Comparison of ENCODE assay signal across 24 cellular contexts in genomic region chr2:64205415-64205814, GRCh38.
A peak's percentile ranks its signal among the peaks of the same experiment; 100 is the strongest.
DNase-seq lines count a peak whose midpoint lies in the region; ATAC-seq, FAIRE-seq and TF ChIP-seq lines count a peak whose summit lies in the region.
"Had no signal": no experiment of that assay in that cellular context is flagged by ENCODE, and none has a peak within 500 bp of the region (broad histone marks: within the 10 kb centered on the region; RNA-seq: fewer than 3 reads in every experiment).

No MANE protein-coding gene starts in this region.

- no peaks in the 10 kb centered on the region for H3K36me3 ChIP-seq in PC-9 (ENCODE audit: low read depth)
- H3K36me3 ChIP-seq: upper lobe of left lung had no signal

- no peaks in the 10 kb centered on the region for H3K9me2 ChIP-seq in PC-9 (ENCODE audit: insufficient read depth)
- H3K9me2 ChIP-seq: SK-N-SH had no signal

- intact Hi-C loops in activated CD8-positive, alpha-beta T cell treated with anti-CD3 and anti-CD28 coated beads for 36 hours (cut with micrococcal nuclease): no loop called here
- intact Hi-C loops in PC-9 (cut with micrococcal nuclease; ENCODE audit: unreplicated experiment): no loop called here

- H3K36me3 Mint-ChIP-seq in activated CD8-positive, alpha-beta T cell treated with anti-CD3 and anti-CD28 coated beads for 36 hours (ENCODE audit: low read depth): peaks cover 5% of the 10 kb centered on the region
- no peaks in the 10 kb centered on the region for H3K36me3 Mint-ChIP-seq in activated CD8-positive, alpha-beta T cell treated with anti-CD3 and anti-CD28 coated beads, Interleukin-2, amount 10 ng/mL, durations not matched to agents 7 days and 5 days (ENCODE audit: low read depth)
- peaks cover 2% of the 10 kb centered on the region for H3K36me3 Mint-ChIP-seq in memory B cell
- peaks cover 4% of the 10 kb centered on the region for H3K36me3 Mint-ChIP-seq in type B pancreatic cell

- H3K4me3 ChIP-seq in PC-9: no peak overlapping the region
- H3K4me3 ChIP-seq: upper lobe of left lung had no signal

- POLR2A ChIA-PET in activated CD8-positive, alpha-beta T cell treated with anti-CD3 and anti-CD28 coated beads for 36 hours (lab: Charles Lee): interaction anchor here (0.8 to 3.8 kb wide), 4 partner anchors 9 to 156 kb away, joined by 3 to 16 read pairs (median 9); no protein-coding TSS in a partner anchor
- POLR2A ChIA-PET in activated CD8-positive, alpha-beta T cell treated with anti-CD3 and anti-CD28 coated beads, Interleukin-2, amount 10 ng/mL, durations not matched to agents 7 days and 5 days (lab: Charles Lee): interaction anchor here (1.2 kb wide), 1 partner anchor 26 kb away, joined by 4 read pairs; no protein-coding TSS in a partner anchor
- POLR2A ChIA-PET in PC-9 (lab: Charles Lee; ENCODE audit: unreplicated experiment): no interaction called here

- no TSS peak for BruUV-seq in PC-9 (replicated peaks; lab: Mats Ljungman, UMichigan)

- no peak for FAIRE-seq in frontal cortex (lab: Jason Lieb, UNC)
- FAIRE-seq: G401.6 had no signal

- no peaks in the 10 kb centered on the region for H3K9me3 ChIP-seq in PC-9 (ENCODE audit: insufficient read depth, low read depth)
- H3K9me3 ChIP-seq: SK-N-SH, upper lobe of left lung had no signal

- DNase-seq in activated CD8-positive, alpha-beta T cell treated with anti-CD3 and anti-CD28 coated beads for 36 hours: no peak
- no peak for DNase-seq in activated CD8-positive, alpha-beta T cell treated with anti-CD3 and anti-CD28 coated beads, Interleukin-2, amount 10 ng/mL, durations not matched to agents 7 days and 5 days
- DNase-seq in PC-9 (no peak), memory B cell (ENCODE audit: low spot score in 2 of 2) (no peak), type B pancreatic cell (ENCODE audit: extremely low spot score, unreplicated experiment) (no peak), putamen (ENCODE audit: low spot score) (no peak), GM03348 (ENCODE audit: low spot score) (no peak), frontal cortex (ENCODE audit: low spot score in 2 of 2) (no peak)
- DNase-seq: activated naive CD4-positive, alpha-beta T cell treated with anti-CD3 and anti-CD28 coated beads, Interleukin-2, amount 10 ng/mL, durations not matched to agents 7 days and 5 days; effector CD4-positive, alpha-beta T cell; HFFc6; Karpas-422; left cardiac atrium; NCI-H1048; NCI-H1930; NCI-H345; nucleus accumbens; right cardiac atrium; SK-N-SH; stimulated activated naive CD4-positive, alpha-beta T cell; upper lobe of left lung had no signal

- no peaks in the 10 kb centered on the region for H3K27me3 Mint-ChIP-seq in activated CD8-positive, alpha-beta T cell treated with anti-CD3 and anti-CD28 coated beads for 36 hours
- no peaks in the 10 kb centered on the region for H3K27me3 Mint-ChIP-seq in activated CD8-positive, alpha-beta T cell treated with anti-CD3 and anti-CD28 coated beads, Interleukin-2, amount 10 ng/mL, durations not matched to agents 7 days and 5 days (ENCODE audit: low read depth)
- H3K27me3 Mint-ChIP-seq in memory B cell (no peaks in the 10 kb centered on the region), type B pancreatic cell (no peaks in the 10 kb centered on the region)

- ATAC-seq in activated CD8-positive, alpha-beta T cell treated with anti-CD3 and anti-CD28 coated beads for 36 hours: no peak
- ATAC-seq in activated CD8-positive, alpha-beta T cell treated with anti-CD3 and anti-CD28 coated beads, Interleukin-2, amount 10 ng/mL, durations not matched to agents 7 days and 5 days: no peak
- no peak for ATAC-seq in memory B cell (ENCODE audit: low read depth)
- ATAC-seq: esophagus mucosa, left cardiac atrium, right cardiac atrium had no signal

- no peaks in the 10 kb centered on the region for H3K79me2 ChIP-seq in PC-9 (ENCODE audit: low read depth)

- no peaks in the 10 kb centered on the region for H4K20me1 ChIP-seq in PC-9 (ENCODE audit: insufficient read depth)

- H3K4me3 Mint-ChIP-seq in activated CD8-positive, alpha-beta T cell treated with anti-CD3 and anti-CD28 coated beads for 36 hours: no peak overlapping the region
- H3K4me3 Mint-ChIP-seq in activated CD8-positive, alpha-beta T cell treated with anti-CD3 and anti-CD28 coated beads, Interleukin-2, amount 10 ng/mL, durations not matched to agents 7 days and 5 days: no peak overlapping the region
- H3K4me3 Mint-ChIP-seq in memory B cell (no peak overlapping the region), type B pancreatic cell (no peak overlapping the region)
- H3K4me3 Mint-ChIP-seq: activated naive CD4-positive, alpha-beta T cell treated with anti-CD3 and anti-CD28 coated beads, Interleukin-2, amount 10 ng/mL, durations not matched to agents 7 days and 5 days; HFFc6 had no signal

- peak overlapping the region; percentile 82 for H3K4me2 ChIP-seq in PC-9
- H3K4me2 ChIP-seq: SK-N-SH had no signal

- peak overlapping the region; percentile 93 for H3K27ac ChIP-seq in PC-9
- H3K27ac ChIP-seq: C4-2B had no signal

- peaks cover 50% of the 10 kb centered on the region for H3K4me1 ChIP-seq in PC-9 (replicated peaks; ENCODE audit: insufficient read depth)

- peaks cover 75% of the 10 kb centered on the region for H3K4me1 Mint-ChIP-seq in activated CD8-positive, alpha-beta T cell treated with anti-CD3 and anti-CD28 coated beads for 36 hours (ENCODE audit: low read depth)
- H3K4me1 Mint-ChIP-seq in activated CD8-positive, alpha-beta T cell treated with anti-CD3 and anti-CD28 coated beads, Interleukin-2, amount 10 ng/mL, durations not matched to agents 7 days and 5 days (ENCODE audit: low read depth): peaks cover 49% of the 10 kb centered on the region
- peaks cover 32% of the 10 kb centered on the region for H3K4me1 Mint-ChIP-seq in memory B cell
- H3K4me1 Mint-ChIP-seq in type B pancreatic cell (ENCODE audit: unreplicated experiment): peaks cover 38% of the 10 kb centered on the region

- H3K9me3 Mint-ChIP-seq in activated CD8-positive, alpha-beta T cell treated with anti-CD3 and anti-CD28 coated beads for 36 hours: peaks cover 8% of the 10 kb centered on the region
- H3K9me3 Mint-ChIP-seq in activated CD8-positive, alpha-beta T cell treated with anti-CD3 and anti-CD28 coated beads, Interleukin-2, amount 10 ng/mL, durations not matched to agents 7 days and 5 days (ENCODE audit: insufficient read depth): no peaks in the 10 kb centered on the region
- H3K9me3 Mint-ChIP-seq in memory B cell: no peaks in the 10 kb centered on the region
- H3K9me3 Mint-ChIP-seq in type B pancreatic cell: peaks cover 5% of the 10 kb centered on the region
- H3K9me3 Mint-ChIP-seq: HFFc6 had no signal

- H3K27me3 ChIP-seq in PC-9 (ENCODE audit: insufficient read depth, low read depth): no peaks in the 10 kb centered on the region
- H3K27me3 ChIP-seq: upper lobe of left lung had no signal

- no peak for TF ChIP-seq CTCF in activated CD8-positive, alpha-beta T cell treated with anti-CD3 and anti-CD28 coated beads for 36 hours (IDR thresholded peaks at IDR 0.05)
- TF ChIP-seq CTCF in PC-9 (conservative IDR thresholded peaks at IDR 0.05): no peak
- TF ChIP-seq CTCF in type B pancreatic cell (conservative IDR thresholded peaks at IDR 0.05): no peak

- peaks cover 39% of the 10 kb centered on the region for H3F3A ChIP-seq in PC-9 (ENCODE audit: insufficient read depth, low read depth)

- H2AFZ ChIP-seq in PC-9: no peak overlapping the region

- CTCF ChIA-PET in activated CD8-positive, alpha-beta T cell treated with anti-CD3 and anti-CD28 coated beads for 36 hours (lab: Charles Lee): interaction anchor here (0.7 to 2.1 kb wide), 4 partner anchors 7 to 125 kb away, joined by 3 to 5 read pairs (median 4); no protein-coding TSS in a partner anchor
- CTCF ChIA-PET in activated CD8-positive, alpha-beta T cell treated with anti-CD3 and anti-CD28 coated beads, Interleukin-2, amount 10 ng/mL, durations not matched to agents 7 days and 5 days (lab: Charles Lee): interaction anchor here (1.6 to 2.3 kb wide), 2 partner anchors 9 to 125 kb away, joined by 9 to 10 read pairs; no protein-coding TSS in a partner anchor
- CTCF ChIA-PET in PC-9 (lab: Charles Lee): no interaction called here

- H3K27ac Mint-ChIP-seq in activated CD8-positive, alpha-beta T cell treated with anti-CD3 and anti-CD28 coated beads for 36 hours: peak overlapping the region; percentile 4
- no peak overlapping the region for H3K27ac Mint-ChIP-seq in activated CD8-positive, alpha-beta T cell treated with anti-CD3 and anti-CD28 coated beads, Interleukin-2, amount 10 ng/mL, durations not matched to agents 7 days and 5 days
- H3K27ac Mint-ChIP-seq in memory B cell (peak overlapping the region; percentile 97), type B pancreatic cell (peak overlapping the region; percentile 99)
- H3K27ac Mint-ChIP-seq: HFFc6 had no signal
